2 cellular contexts compared by ENCODE assay signal in the genomic region with DNA sequence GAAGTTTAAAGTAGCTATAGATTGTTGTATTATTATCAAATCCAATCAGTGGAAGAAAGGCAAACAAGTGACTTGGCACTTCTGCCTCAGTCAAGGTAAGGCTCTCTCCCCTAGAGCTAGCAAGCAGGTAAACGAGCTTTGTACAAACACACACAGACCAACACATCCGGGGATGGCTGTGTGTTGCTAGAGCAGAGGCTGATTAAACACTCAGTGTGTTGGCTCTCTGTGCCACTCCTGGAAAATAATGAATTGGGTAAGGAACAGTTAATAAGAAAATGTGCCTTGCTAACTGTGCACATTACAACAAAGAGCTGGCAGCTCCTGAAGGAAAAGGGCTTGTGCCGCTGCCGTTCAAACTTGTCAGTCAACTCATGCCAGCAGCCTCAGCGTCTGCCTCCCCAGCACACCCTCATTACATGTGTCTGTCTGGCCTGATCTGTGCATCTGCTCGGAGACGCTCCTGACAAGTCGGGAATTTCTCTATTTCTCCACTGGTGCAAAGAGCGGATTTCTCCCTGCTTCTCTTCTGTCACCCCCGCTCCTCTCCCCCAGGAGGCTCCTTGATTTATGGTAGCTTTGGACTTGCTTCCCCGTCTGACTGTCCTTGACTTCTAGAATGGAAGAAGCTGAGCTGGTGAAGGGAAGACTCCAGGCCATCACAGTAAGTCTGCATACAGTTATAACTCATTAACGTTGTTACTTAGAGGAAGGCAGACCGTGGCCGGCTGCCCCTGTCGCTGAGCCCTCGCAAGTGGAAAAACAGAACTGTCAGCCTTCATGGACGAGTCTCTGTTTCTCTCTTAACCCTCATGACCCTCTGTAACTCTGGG.
TF ChIP-seq lines count a peak whose summit lies in the region.

A gene with protein sequence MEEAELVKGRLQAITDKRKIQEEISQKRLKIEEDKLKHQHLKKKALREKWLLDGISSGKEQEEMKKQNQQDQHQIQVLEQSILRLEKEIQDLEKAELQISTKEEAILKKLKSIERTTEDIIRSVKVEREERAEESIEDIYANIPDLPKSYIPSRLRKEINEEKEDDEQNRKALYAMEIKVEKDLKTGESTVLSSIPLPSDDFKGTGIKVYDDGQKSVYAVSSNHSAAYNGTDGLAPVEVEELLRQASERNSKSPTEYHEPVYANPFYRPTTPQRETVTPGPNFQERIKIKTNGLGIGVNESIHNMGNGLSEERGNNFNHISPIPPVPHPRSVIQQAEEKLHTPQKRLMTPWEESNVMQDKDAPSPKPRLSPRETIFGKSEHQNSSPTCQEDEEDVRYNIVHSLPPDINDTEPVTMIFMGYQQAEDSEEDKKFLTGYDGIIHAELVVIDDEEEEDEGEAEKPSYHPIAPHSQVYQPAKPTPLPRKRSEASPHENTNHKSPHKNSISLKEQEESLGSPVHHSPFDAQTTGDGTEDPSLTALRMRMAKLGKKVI (plus strand): TSS at position 415 of the 833 bp plus-strand sequence. CDS start 205 bp downstream, at position 620.

TF ChIP-seq in Ishikawa, 13 proteins besides CTCF, POLR2A, EP300 and RAD21 (continued from another document):
- TF ChIP-seq, protein P1, sequence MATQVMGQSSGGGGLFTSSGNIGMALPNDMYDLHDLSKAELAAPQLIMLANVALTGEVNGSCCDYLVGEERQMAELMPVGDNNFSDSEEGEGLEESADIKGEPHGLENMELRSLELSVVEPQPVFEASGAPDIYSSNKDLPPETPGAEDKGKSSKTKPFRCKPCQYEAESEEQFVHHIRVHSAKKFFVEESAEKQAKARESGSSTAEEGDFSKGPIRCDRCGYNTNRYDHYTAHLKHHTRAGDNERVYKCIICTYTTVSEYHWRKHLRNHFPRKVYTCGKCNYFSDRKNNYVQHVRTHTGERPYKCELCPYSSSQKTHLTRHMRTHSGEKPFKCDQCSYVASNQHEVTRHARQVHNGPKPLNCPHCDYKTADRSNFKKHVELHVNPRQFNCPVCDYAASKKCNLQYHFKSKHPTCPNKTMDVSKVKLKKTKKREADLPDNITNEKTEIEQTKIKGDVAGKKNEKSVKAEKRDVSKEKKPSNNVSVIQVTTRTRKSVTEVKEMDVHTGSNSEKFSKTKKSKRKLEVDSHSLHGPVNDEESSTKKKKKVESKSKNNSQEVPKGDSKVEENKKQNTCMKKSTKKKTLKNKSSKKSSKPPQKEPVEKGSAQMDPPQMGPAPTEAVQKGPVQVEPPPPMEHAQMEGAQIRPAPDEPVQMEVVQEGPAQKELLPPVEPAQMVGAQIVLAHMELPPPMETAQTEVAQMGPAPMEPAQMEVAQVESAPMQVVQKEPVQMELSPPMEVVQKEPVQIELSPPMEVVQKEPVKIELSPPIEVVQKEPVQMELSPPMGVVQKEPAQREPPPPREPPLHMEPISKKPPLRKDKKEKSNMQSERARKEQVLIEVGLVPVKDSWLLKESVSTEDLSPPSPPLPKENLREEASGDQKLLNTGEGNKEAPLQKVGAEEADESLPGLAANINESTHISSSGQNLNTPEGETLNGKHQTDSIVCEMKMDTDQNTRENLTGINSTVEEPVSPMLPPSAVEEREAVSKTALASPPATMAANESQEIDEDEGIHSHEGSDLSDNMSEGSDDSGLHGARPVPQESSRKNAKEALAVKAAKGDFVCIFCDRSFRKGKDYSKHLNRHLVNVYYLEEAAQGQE (IDR thresholded peaks at IDR 0.05; ENCODE audit: low read depth): no peak
- TF ChIP-seq TCF12 (IDR thresholded peaks at IDR 0.05; ENCODE audit: low read depth) (no peak), FOXM1 (IDR thresholded peaks at IDR 0.05; ENCODE audit: borderline replicate concordance, low read depth) (no peak)
- TF ChIP-seq, protein P2, sequence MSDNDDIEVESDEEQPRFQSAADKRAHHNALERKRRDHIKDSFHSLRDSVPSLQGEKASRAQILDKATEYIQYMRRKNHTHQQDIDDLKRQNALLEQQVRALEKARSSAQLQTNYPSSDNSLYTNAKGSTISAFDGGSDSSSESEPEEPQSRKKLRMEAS (IDR thresholded peaks at IDR 0.05): peak; percentile 32; the same call in 1 of the 2 replicates
TF ChIP-seq in Ishikawa: peak in this region for 1.

TF ChIP-seq in GM12878, 131 proteins besides CTCF, POLR2A, EP300 and RAD21 (continued from another document):
- TF ChIP-seq, protein P3, sequence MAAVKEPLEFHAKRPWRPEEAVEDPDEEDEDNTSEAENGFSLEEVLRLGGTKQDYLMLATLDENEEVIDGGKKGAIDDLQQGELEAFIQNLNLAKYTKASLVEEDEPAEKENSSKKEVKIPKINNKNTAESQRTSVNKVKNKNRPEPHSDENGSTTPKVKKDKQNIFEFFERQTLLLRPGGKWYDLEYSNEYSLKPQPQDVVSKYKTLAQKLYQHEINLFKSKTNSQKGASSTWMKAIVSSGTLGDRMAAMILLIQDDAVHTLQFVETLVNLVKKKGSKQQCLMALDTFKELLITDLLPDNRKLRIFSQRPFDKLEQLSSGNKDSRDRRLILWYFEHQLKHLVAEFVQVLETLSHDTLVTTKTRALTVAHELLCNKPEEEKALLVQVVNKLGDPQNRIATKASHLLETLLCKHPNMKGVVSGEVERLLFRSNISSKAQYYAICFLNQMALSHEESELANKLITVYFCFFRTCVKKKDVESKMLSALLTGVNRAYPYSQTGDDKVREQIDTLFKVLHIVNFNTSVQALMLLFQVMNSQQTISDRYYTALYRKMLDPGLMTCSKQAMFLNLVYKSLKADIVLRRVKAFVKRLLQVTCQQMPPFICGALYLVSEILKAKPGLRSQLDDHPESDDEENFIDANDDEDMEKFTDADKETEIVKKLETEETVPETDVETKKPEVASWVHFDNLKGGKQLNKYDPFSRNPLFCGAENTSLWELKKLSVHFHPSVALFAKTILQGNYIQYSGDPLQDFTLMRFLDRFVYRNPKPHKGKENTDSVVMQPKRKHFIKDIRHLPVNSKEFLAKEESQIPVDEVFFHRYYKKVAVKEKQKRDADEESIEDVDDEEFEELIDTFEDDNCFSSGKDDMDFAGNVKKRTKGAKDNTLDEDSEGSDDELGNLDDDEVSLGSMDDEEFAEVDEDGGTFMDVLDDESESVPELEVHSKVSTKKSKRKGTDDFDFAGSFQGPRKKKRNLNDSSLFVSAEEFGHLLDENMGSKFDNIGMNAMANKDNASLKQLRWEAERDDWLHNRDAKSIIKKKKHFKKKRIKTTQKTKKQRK (IDR thresholded peaks at IDR 0.05; ENCODE audit: low read depth, low read length): no peak
- TF ChIP-seq ZZZ3 (IDR thresholded peaks at IDR 0.05; ENCODE audit: control insufficient read depth, insufficient read length, low read depth) (no peak), TARDBP (IDR thresholded peaks at IDR 0.05; ENCODE audit: borderline replicate concordance) (no peak), CREB1 (IDR thresholded peaks at IDR 0.05; ENCODE audit: low read depth) (no peak), RELA (IDR thresholded peaks at IDR 0.05; ENCODE audit: borderline replicate concordance, partially characterized antibody) (no peak), RUNX3 (IDR thresholded peaks at IDR 0.05; ENCODE audit: low read length) (no peak), MEF2A (IDR thresholded peaks at IDR 0.05; ENCODE audit: insufficient read depth, low read depth, low read length) (no peak), KLF5 (IDR thresholded peaks at IDR 0.05; ENCODE audit: partially characterized antibody) (no peak), CHD4 (IDR thresholded peaks at IDR 0.05) (no peak), DPF2 (IDR thresholded peaks at IDR 0.05) (no peak), SMARCA5 (IDR thresholded peaks at IDR 0.05) (no peak), STAT3 (IDR thresholded peaks at IDR 0.05; ENCODE audit: low read depth, low read length) (no peak)
- TF ChIP-seq, protein P4, sequence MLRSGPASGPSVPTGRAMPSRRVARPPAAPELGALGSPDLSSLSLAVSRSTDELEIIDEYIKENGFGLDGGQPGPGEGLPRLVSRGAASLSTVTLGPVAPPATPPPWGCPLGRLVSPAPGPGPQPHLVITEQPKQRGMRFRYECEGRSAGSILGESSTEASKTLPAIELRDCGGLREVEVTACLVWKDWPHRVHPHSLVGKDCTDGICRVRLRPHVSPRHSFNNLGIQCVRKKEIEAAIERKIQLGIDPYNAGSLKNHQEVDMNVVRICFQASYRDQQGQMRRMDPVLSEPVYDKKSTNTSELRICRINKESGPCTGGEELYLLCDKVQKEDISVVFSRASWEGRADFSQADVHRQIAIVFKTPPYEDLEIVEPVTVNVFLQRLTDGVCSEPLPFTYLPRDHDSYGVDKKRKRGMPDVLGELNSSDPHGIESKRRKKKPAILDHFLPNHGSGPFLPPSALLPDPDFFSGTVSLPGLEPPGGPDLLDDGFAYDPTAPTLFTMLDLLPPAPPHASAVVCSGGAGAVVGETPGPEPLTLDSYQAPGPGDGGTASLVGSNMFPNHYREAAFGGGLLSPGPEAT (IDR thresholded peaks at IDR 0.05; ENCODE audit: low read depth): no peak
- TF ChIP-seq, protein P2 (IDR thresholded peaks at IDR 0.05; ENCODE audit: low read depth, low read length): no peak
